Comparison of ENCODE assay signal across 13 cellular contexts in genomic region chr15:41810651-41811431, GRCh38. TPM values are rescaled to one million over a fixed set of nuclear protein-coding genes. Genes with fewer than 3 reads are reported as not detected.
DNase-seq lines count a peak whose midpoint lies in the region; ATAC-seq, FAIRE-seq and TF ChIP-seq lines count a peak whose summit lies in the region.
"Had no signal": no experiment of that assay in that cellular context is flagged by ENCODE, and none has a peak within 500 bp of the region (broad histone marks: within the 10 kb centered on the region; RNA-seq: fewer than 3 reads in every experiment).

No MANE protein-coding gene starts in this region.

- H3K9me3 Mint-ChIP-seq in activated T-cell treated with anti-CD3 and anti-CD28 coated beads, Interleukin-2, amount 50 U/mL, for 4 hours: no peaks in the 10 kb centered on the region
- H3K9me3 Mint-ChIP-seq in HFFc6: no peaks in the 10 kb centered on the region
- no peaks in the 10 kb centered on the region for H3K9me3 Mint-ChIP-seq in activated T-helper 17 cell treated with anti-CD3 and anti-CD28 coated beads, Interleukin-2, amount 50 U/mL, for 72 hours
- H3K9me3 Mint-ChIP-seq: dendritic cell treated with granulocyte-macrophage colony-stimulating factor and Interleukin-4, amounts not matched to agents 40 ng/mL and 50 ng/mL, for 4 days had no signal

- H3K4me1 Mint-ChIP-seq in activated T-cell treated with anti-CD3 and anti-CD28 coated beads, Interleukin-2, amount 50 U/mL, for 4 hours (ENCODE audit: low read depth): peaks cover 5% of the 10 kb centered on the region
- H3K4me1 Mint-ChIP-seq in HFFc6 (ENCODE audit: low read depth): peaks cover 32% of the 10 kb centered on the region
- H3K4me1 Mint-ChIP-seq in activated T-helper 17 cell treated with anti-CD3 and anti-CD28 coated beads, Interleukin-2, amount 50 U/mL, for 72 hours: peaks cover 11% of the 10 kb centered on the region

- H3K4me3 ChIP-seq in pancreas: no peak overlapping the region
- H3K4me3 ChIP-seq: esophagus muscularis mucosa, spleen, suprapubic skin had no signal

- DNase-seq in activated T-cell treated with anti-CD3 and anti-CD28 coated beads, Interleukin-2, amount 50 U/mL, for 4 hours: no peak
- no peak for DNase-seq in activated T-cell treated with anti-CD3 and anti-CD28 coated beads, Interleukin-2, amount 50 U/mL, for 48 hours
- DNase-seq in HFFc6 (peak; percentile 20), pancreas (no peak), GM12892 (ENCODE audit: insufficient read length) (no peak), ecto neural progenitor cell (ENCODE audit: low spot score) (no peak)

- no peaks in the 10 kb centered on the region for H3K27me3 Mint-ChIP-seq in activated T-cell treated with anti-CD3 and anti-CD28 coated beads, Interleukin-2, amount 50 U/mL, for 4 hours (ENCODE audit: low read depth)
- H3K27me3 Mint-ChIP-seq in HFFc6 (ENCODE audit: insufficient read depth): peaks cover 1% of the 10 kb centered on the region
- H3K27me3 Mint-ChIP-seq in activated T-helper 17 cell treated with anti-CD3 and anti-CD28 coated beads, Interleukin-2, amount 50 U/mL, for 72 hours: no peaks in the 10 kb centered on the region
- H3K27me3 Mint-ChIP-seq: dendritic cell treated with granulocyte-macrophage colony-stimulating factor and Interleukin-4, amounts not matched to agents 40 ng/mL and 50 ng/mL, for 4 days; progenitor cell of endocrine pancreas had no signal

- peak overlapping the region; percentile 69 for H3K27ac Mint-ChIP-seq in HFFc6
- peak overlapping the region; percentile 19 for H3K27ac Mint-ChIP-seq in activated T-helper 17 cell treated with anti-CD3 and anti-CD28 coated beads, Interleukin-2, amount 50 U/mL, for 72 hours
- H3K27ac Mint-ChIP-seq: dendritic cell treated with granulocyte-macrophage colony-stimulating factor and Interleukin-4, amounts not matched to agents 40 ng/mL and 50 ng/mL, for 4 days; progenitor cell of endocrine pancreas had no signal

- intact Hi-C loops in pancreas (cut with DNase I): loop anchor here in 1 of 3 donors (5.0 kb wide), 1 partner anchor 39 kb away; the partner anchor contains the start of gene MAPKBP1

- H3K36me3 ChIP-seq in pancreas: no peaks in the 10 kb centered on the region

- TF ChIP-seq POLR2A in GM12892 (IDR thresholded peaks at IDR 0.05; ENCODE audit: low read depth, low read length): no peak

- H3K27ac ChIP-seq in pancreas: no peak overlapping the region
- H3K27ac ChIP-seq: suprapubic skin had no signal

- FAIRE-seq in pancreas (lab: Jason Lieb, UNC): no peak
- FAIRE-seq in GM12892 (lab: Jason Lieb, UNC): no peak

- WGBS in pancreas, 2 donors: 83 to 87% methylated on average over 5 of the region's 5 CpGs

- no peaks in the 10 kb centered on the region for H3K4me1 ChIP-seq in pancreas

- H3K4me3 Mint-ChIP-seq in activated T-cell treated with anti-CD3 and anti-CD28 coated beads, Interleukin-2, amount 50 U/mL, for 4 hours: no peak overlapping the region
- no peak overlapping the region for H3K4me3 Mint-ChIP-seq in HFFc6
- no peak overlapping the region for H3K4me3 Mint-ChIP-seq in activated T-helper 17 cell treated with anti-CD3 and anti-CD28 coated beads, Interleukin-2, amount 50 U/mL, for 72 hours
- H3K4me3 Mint-ChIP-seq: dendritic cell treated with granulocyte-macrophage colony-stimulating factor and Interleukin-4, amounts not matched to agents 40 ng/mL and 50 ng/mL, for 4 days had no signal

- peaks cover 5% of the 10 kb centered on the region for H3K36me3 Mint-ChIP-seq in activated T-cell treated with anti-CD3 and anti-CD28 coated beads, Interleukin-2, amount 50 U/mL, for 4 hours (ENCODE audit: insufficient read depth)
- peaks cover 8% of the 10 kb centered on the region for H3K36me3 Mint-ChIP-seq in HFFc6 (ENCODE audit: low read depth)
- peaks cover 12% of the 10 kb centered on the region for H3K36me3 Mint-ChIP-seq in activated T-helper 17 cell treated with anti-CD3 and anti-CD28 coated beads, Interleukin-2, amount 50 U/mL, for 72 hours (ENCODE audit: low read depth)

- peak; percentile 11 to 26 for ATAC-seq in activated T-cell treated with anti-CD3 and anti-CD28 coated beads, Interleukin-2, amount 50 U/mL, for 4 hours
- ATAC-seq in activated T-helper 17 cell treated with anti-CD3 and anti-CD28 coated beads, Interleukin-2, amount 50 U/mL, for 72 hours (replicated peaks): peak; percentile 4
- peak; percentile 4 to 11 (median 6) for ATAC-seq in pancreas
- ATAC-seq in GM18511 (IDR thresholded peaks at IDR 0.05; ENCODE audit: unreplicated experiment): no peak

- TF ChIP-seq CTCF in HFFc6 (IDR thresholded peaks at IDR 0.05) (peak; percentile 30; the same call in 1 of the 2 replicates), pancreas (IDR thresholded peaks at IDR 0.05) (no peak)

- no peaks in the 10 kb centered on the region for H3K9me3 ChIP-seq in pancreas
- H3K9me3 ChIP-seq: esophagus muscularis mucosa, spleen, suprapubic skin had no signal

- no peaks in the 10 kb centered on the region for H3K27me3 ChIP-seq in pancreas
- H3K27me3 ChIP-seq: esophagus muscularis mucosa, spleen, suprapubic skin had no signal

RNA-seq across cellular contexts. Expression of gene JMJD7, which starts 17.1 kb away (rescaled TPM):
- 10 to 100 TPM in 1 of 3 donors, 1 to 10 TPM in 2; 8.4 to 11.7 (median 8.8) TPM for total RNA-seq in activated T-cell treated with anti-CD3 and anti-CD28 coated beads, Interleukin-2, amount 50 U/mL, for 4 hours
- total RNA-seq in HFFc6 (2021; fragmentation: NEBNext Ultra II Directional; extraction: Animal tissue kit (Norgen Biotek cat#: 25700)): 10 to 100 TPM in 1 of 6 experiments, 1 to 10 TPM in 5; 4.9 to 11.0 (median 8.2) TPM
- total RNA-seq in activated T-helper 17 cell treated with anti-CD3 and anti-CD28 coated beads, Interleukin-2, amount 50 U/mL, for 72 hours: 10 to 100 TPM; 12.0 to 16.6 TPM
- 10 to 100 TPM in 3 of 6 donors, 1 to 10 TPM in 3; 6.5 to 12.5 (median 9.9) TPM for total RNA-seq in pancreas
- polyA plus RNA-seq in pancreas: 10 to 100 TPM; 11.2 to 16.8 TPM
- 6.0 TPM for polyA plus RNA-seq in GM12892 (2012; ENCODE audit: missing spikeins)

RNA-seq across cellular contexts. Expression of gene PLA2G4B, which starts 27.8 kb away (rescaled TPM):
- 1 to 10 TPM; 3.6 to 5.5 (median 4.9) TPM for total RNA-seq in activated T-cell treated with anti-CD3 and anti-CD28 coated beads, Interleukin-2, amount 50 U/mL, for 4 hours
- total RNA-seq in HFFc6 (2021; fragmentation: NEBNext Ultra II Directional; extraction: Animal tissue kit (Norgen Biotek cat#: 25700)): 1 to 10 TPM; 1.6 to 3.0 (median 2.7) TPM
- total RNA-seq in activated T-helper 17 cell treated with anti-CD3 and anti-CD28 coated beads, Interleukin-2, amount 50 U/mL, for 72 hours: 1 to 10 TPM; 2.7 to 8.3 TPM
- 1 to 10 TPM; 3.5 to 8.5 (median 5.3) TPM for total RNA-seq in pancreas
- 10 to 100 TPM; 46.1 to 56.8 TPM for polyA plus RNA-seq in pancreas
- polyA plus RNA-seq in GM12892 (2012; ENCODE audit: missing spikeins): 2.6 TPM

RNA-seq across cellular contexts. Expression of gene MAPKBP1, which starts 36.6 kb away (rescaled TPM):
- 10 to 100 TPM; 21.9 to 23.3 (median 22.5) TPM for total RNA-seq in activated T-cell treated with anti-CD3 and anti-CD28 coated beads, Interleukin-2, amount 50 U/mL, for 4 hours
- total RNA-seq in HFFc6 (2021; fragmentation: NEBNext Ultra II Directional; extraction: Animal tissue kit (Norgen Biotek cat#: 25700)): 10 to 100 TPM; 15.7 to 22.4 (median 18.1) TPM
- 10 to 100 TPM; 33.7 to 45.5 TPM for total RNA-seq in activated T-helper 17 cell treated with anti-CD3 and anti-CD28 coated beads, Interleukin-2, amount 50 U/mL, for 72 hours
- 10 to 100 TPM in 1 of 6 donors, 1 to 10 TPM in 5; 5.3 to 12.0 (median 7.2) TPM for total RNA-seq in pancreas
- 10 to 100 TPM in 1 of 2 donors, 1 to 10 TPM in 1; 9.3 to 19.2 TPM for polyA plus RNA-seq in pancreas
- 9.1 TPM for polyA plus RNA-seq in GM12892 (2012; ENCODE audit: missing spikeins)
